In genomic region chr9:116156621-116157314, GRCh38 we compare ENCODE assay signal across 8 cellular contexts. TPM values are rescaled to one million over a fixed set of nuclear protein-coding genes. Genes with fewer than 3 reads are reported as not detected.
DNase-seq lines count a peak whose midpoint lies in the region; ATAC-seq lines count a peak whose summit lies in the region.

No MANE protein-coding gene starts in this region.

- H3K36me3 ChIP-seq in GM23248 (ENCODE audit: low read depth): 0 out of 2 replicates have a peak, but pooled peaks cover 7% of the 10 kb centered on the region
- H3K36me3 ChIP-seq in esophagus (ENCODE audit: control insufficient read depth in 2 of 2, insufficient read depth in 2 of 2, low read length in 1 of 2): no peaks in the 10 kb centered on the region
- H3K36me3 ChIP-seq in muscle layer of duodenum (ENCODE audit: control insufficient read depth in 1 of 2, insufficient read depth in 2 of 2, low read length in 2 of 2): peaks cover 0 to 11% of the 10 kb centered on the region in 2 donors

- H4K20me1 ChIP-seq in GM23248 (ENCODE audit: insufficient read depth): no peaks in the 10 kb centered on the region

- H3K4me1 ChIP-seq in GM23248 (ENCODE audit: insufficient read depth) (peaks cover 23% of the 10 kb centered on the region), esophagus (ENCODE audit: control insufficient read depth in 2 of 2, insufficient read depth in 2 of 2, low read length in 1 of 2) (peaks cover 4% of the 10 kb centered on the region in 2 donors), muscle layer of duodenum (ENCODE audit: control insufficient read depth in 1 of 2, insufficient read depth in 2 of 2, low read length in 2 of 2) (peaks cover 0 to 4% of the 10 kb centered on the region in 2 donors)

- peaks cover 73% of the 10 kb centered on the region for H3K79me2 ChIP-seq in GM23248 (ENCODE audit: insufficient read depth)

- H3K9me2 ChIP-seq in GM23248 (ENCODE audit: insufficient read depth): no peaks in the 10 kb centered on the region

- no peak for ATAC-seq in HG02763 (IDR thresholded peaks at IDR 0.05; ENCODE audit: unreplicated experiment)
- no peak for ATAC-seq in natural killer cell treated with Interleukin-12 subunit alpha and Interleukin-12 subunit beta and Interleukin-15 and Interleukin-18, amount 100 ng/mL, for 72 hours

- in situ Hi-C loops in GM23248 (cut with MboI): loop anchor here (10.0 to 25.0 kb wide), 3 partner anchors 406 to 562 kb away; no protein-coding TSS in a partner anchor

- peaks cover 56% of the 10 kb centered on the region for H3F3A ChIP-seq in GM23248 (ENCODE audit: insufficient read depth)

- peaks cover 5% of the 10 kb centered on the region for H3K9me3 Mint-ChIP-seq in natural killer cell treated with Interleukin-12 subunit alpha and Interleukin-12 subunit beta and Interleukin-15 and Interleukin-18, amount 100 ng/mL, for 72 hours

- DNase-seq in GM23248 (peak; percentile 87), NCI-H69 (lab: John Stamatoyannopoulos, UW) (peak; percentile 96)
- DNase-seq in natural killer cell treated with Interleukin-12 subunit alpha and Interleukin-12 subunit beta and Interleukin-15 and Interleukin-18, amount 100 ng/mL, for 72 hours (ENCODE audit: low spot score): no peak
- DNase-seq in activated CD4-positive, alpha-beta T cell treated with anti-CD3 and anti-CD28 coated beads, Interleukin-2, amount 50 U/mL, for 48 hours: no peak
- no peak for DNase-seq in activated CD4-positive, alpha-beta T cell treated with anti-CD3 and anti-CD28 coated beads for 1 hour

- H3K9me3 ChIP-seq in GM23248 (ENCODE audit: low read depth): no peaks in the 10 kb centered on the region
- H3K9me3 ChIP-seq in esophagus (ENCODE audit: control insufficient read depth in 2 of 2, insufficient read depth in 1 of 2, low read depth in 1 of 2, low read length in 1 of 2): no peaks in the 10 kb centered on the region
- H3K9me3 ChIP-seq in muscle layer of duodenum (ENCODE audit: control insufficient read depth in 1 of 2, low read length in 2 of 2): no peaks in the 10 kb centered on the region

- peak overlapping the region; percentile 90 for H3K4me2 ChIP-seq in GM23248 (ENCODE audit: unreplicated experiment)

- H3K27ac ChIP-seq in GM23248 (peak overlapping the region; percentile 91), esophagus (ENCODE audit: low read depth in 2 of 2, low read length in 1 of 2) (peak overlapping the region; percentile 76 to 85), muscle layer of duodenum (ENCODE audit: low read length) (peak overlapping the region; percentile 53)

- peak overlapping the region; percentile 90 for H3K4me3 ChIP-seq in GM23248
- H3K4me3 ChIP-seq in esophagus (ENCODE audit: low read depth in 1 of 2, low read length in 2 of 2): peak overlapping the region in 1 of 2 donors; percentile 22
- peak overlapping the region; percentile 26 to 40 for H3K4me3 ChIP-seq in muscle layer of duodenum (ENCODE audit: low read depth in 1 of 2, low read length in 2 of 2)

- 2 to 4% methylated on average over 24 of the region's 24 CpGs for WGBS in GM23248 (ENCODE audit: low coverage in 1 of 2, low lambda C conversion rate in 2 of 2, missing lambda C conversion rate in 2 of 2), 2 experiments
- WGBS in esophagus, 2 donors: 9 to 15% methylated on average over 24 of the region's 24 CpGs

- H3K4me3 Mint-ChIP-seq in natural killer cell treated with Interleukin-12 subunit alpha and Interleukin-12 subunit beta and Interleukin-15 and Interleukin-18, amount 100 ng/mL, for 72 hours: no peak overlapping the region

- H3K27me3 ChIP-seq in GM23248 (replicated peaks; ENCODE audit: insufficient read depth): no peaks in the 10 kb centered on the region
- no peaks in the 10 kb centered on the region for H3K27me3 ChIP-seq in esophagus (ENCODE audit: control insufficient read depth in 1 of 2, insufficient read depth in 2 of 2, low read length in 2 of 2)
- peaks cover 17% of the 10 kb centered on the region for H3K27me3 ChIP-seq in muscle layer of duodenum (ENCODE audit: low read depth, low read length)

- peaks cover 12% of the 10 kb centered on the region for H3K36me3 Mint-ChIP-seq in natural killer cell treated with Interleukin-12 subunit alpha and Interleukin-12 subunit beta and Interleukin-15 and Interleukin-18, amount 100 ng/mL, for 72 hours

- peak overlapping the region; percentile 91 for H3K9ac ChIP-seq in GM23248

- H3K27ac Mint-ChIP-seq in natural killer cell treated with Interleukin-12 subunit alpha and Interleukin-12 subunit beta and Interleukin-15 and Interleukin-18, amount 100 ng/mL, for 72 hours: no peak overlapping the region

- peaks cover 0 to 2% of the 10 kb centered on the region in 2 donors for H3K4me1 Mint-ChIP-seq in natural killer cell treated with Interleukin-12 subunit alpha and Interleukin-12 subunit beta and Interleukin-15 and Interleukin-18, amount 100 ng/mL, for 72 hours (ENCODE audit: low read depth in 2 of 2)

- peak overlapping the region; percentile 75 for H2AFZ ChIP-seq in GM23248

- peaks cover 51 to 60% of the 10 kb centered on the region in 2 donors for H3K27me3 Mint-ChIP-seq in natural killer cell treated with Interleukin-12 subunit alpha and Interleukin-12 subunit beta and Interleukin-15 and Interleukin-18, amount 100 ng/mL, for 72 hours

RNA-seq across cellular contexts. Expression of gene PAPPA, which starts 3.2 kb away (rescaled TPM):
- total RNA-seq in GM23248 (2014; rRNA removed; shearing (Covaris generic)): 30.3 and 31.5 TPM in 2 replicates
- polyA plus RNA-seq in GM23248 (2016; fragmentation: Nextera tagmentation; extraction: Ambion mirVana): 8.2 and 8.7 TPM in 2 replicates
- 1 to 10 TPM in 1 of 2 donors, under 1 TPM in 1; 0.98 to 1.1 TPM for polyA plus RNA-seq in esophagus
- not detected for total RNA-seq in natural killer cell treated with Interleukin-12 subunit alpha and Interleukin-12 subunit beta and Interleukin-15 and Interleukin-18, amount 100 ng/mL, for 72 hours

Comparison
In these comparisons a context has a peak if more than half of its experiments do, and no peak if none do; other contexts are left out.
1. DNase-seq: peak in GM23248 (single experiment) and NCI-H69 (single experiment); none in natural killer cell treated with Interleukin-12 subunit alpha and Interleukin-12 subunit beta and Interleukin-15 and Interleukin-18, amount 100 ng/mL, for 72 hours (single experiment), activated CD4-positive, alpha-beta T cell treated with anti-CD3 and anti-CD28 coated beads, Interleukin-2, amount 50 U/mL, for 48 hours (0 of 2) and activated CD4-positive, alpha-beta T cell treated with anti-CD3 and anti-CD28 coated beads for 1 hour (single experiment).
2. RNA of gene PAPPA, which starts 3.2 kb away (total RNA-seq): 30.3 to 31.5 TPM in GM23248; not detected in natural killer cell treated with Interleukin-12 subunit alpha and Interleukin-12 subunit beta and Interleukin-15 and Interleukin-18, amount 100 ng/mL, for 72 hours; every median in the first group is over 10 times any median in the second.
3. Peak in every context shown above with its lines, with median percentiles within 50 percentile points of each other: H3K27ac ChIP-seq.